19 cellular contexts compared by ENCODE assay signal in the genomic region with DNA sequence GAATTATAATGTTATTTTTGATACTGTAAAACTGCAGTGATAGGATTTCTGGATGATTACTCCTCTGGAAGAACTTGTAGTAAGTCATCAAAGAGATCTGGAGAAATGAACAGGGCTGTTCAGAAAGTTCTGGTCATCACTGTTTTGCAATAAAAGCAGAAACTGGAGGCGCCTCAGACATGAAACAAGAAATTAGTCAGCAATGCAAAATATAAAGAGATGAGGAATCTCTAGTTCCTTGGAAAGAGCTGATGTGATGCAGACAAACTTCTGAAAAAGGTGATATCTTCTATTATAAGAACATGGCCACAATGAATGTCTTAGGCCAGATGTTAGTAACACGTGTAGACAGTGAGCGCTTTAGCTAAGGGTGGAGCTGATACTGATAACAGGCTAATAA. TPM values are rescaled to one million over a fixed set of nuclear protein-coding genes. Genes with fewer than 3 reads are reported as not detected.
DNase-seq lines count a peak whose midpoint lies in the region; ATAC-seq and TF ChIP-seq lines count a peak whose summit lies in the region.
"Had no signal": no experiment of that assay in that cellular context is flagged by ENCODE, and none has a peak within 500 bp of the region (broad histone marks: within the 10 kb centered on the region; RNA-seq: fewer than 3 reads in every experiment).

No MANE protein-coding gene starts in this region.

- H3K9ac ChIP-seq in adipocyte (ENCODE audit: low read length), result peak overlapping the region; percentile 51

- no peaks in the 10 kb centered on the region for H3K9me3 ChIP-seq in adipocyte (ENCODE audit: control insufficient read depth, low read length)
- H3K9me3 ChIP-seq: thyroid gland had no signal

- no peak for ATAC-seq in HG03139 (IDR thresholded peaks at IDR 0.05; ENCODE audit: unreplicated experiment)
- no peak for ATAC-seq in GM19463 (IDR thresholded peaks at IDR 0.05; ENCODE audit: unreplicated experiment)
- ATAC-seq in GM21390 (IDR thresholded peaks at IDR 0.05; ENCODE audit: unreplicated experiment), result no peak
- ATAC-seq: effector memory CD8-positive, alpha-beta T cell; HepG2 had no signal

- H3K4me1 Mint-ChIP-seq in CD14-positive monocyte, result peaks cover 12% of the 10 kb centered on the region
- H3K4me1 Mint-ChIP-seq in nephron progenitor cell, result no peaks in the 10 kb centered on the region
- H3K4me1 Mint-ChIP-seq: nephron had no signal

- peaks cover 87% of the 10 kb centered on the region for H3K36me3 ChIP-seq in adipocyte (ENCODE audit: control insufficient read depth, insufficient read depth, low read length, severe bottlenecking)

- intact Hi-C loops in CD14-positive monocyte (cut with micrococcal nuclease), result no loop called here

- peak overlapping the region in 6 of 7 donors; percentile 5 to 82 (median 58) for H3K27ac Mint-ChIP-seq in CD14-positive monocyte
- H3K27ac Mint-ChIP-seq in nephron progenitor cell, result peak overlapping the region; percentile 31
- H3K27ac Mint-ChIP-seq: activated B cell treated with CpG ODN at 0.5 μM for 24 hours, memory B cell, nephron, progenitor cell of endocrine pancreas had no signal

- DNase-seq in activated CD8-positive, alpha-beta memory T cell treated with anti-CD3 and anti-CD28 coated beads, Interleukin-2, amount 50 U/mL, for 48 hours, result peak; percentile 6
- no peak for DNase-seq in activated CD8-positive, alpha-beta memory T cell treated with anti-CD3 and anti-CD28 coated beads, Interleukin-2, amount 50 U/mL, for 4 hours
- DNase-seq in CD14-positive monocyte (ENCODE audit: low spot score) (no peak), adipocyte (ENCODE audit: low read depth) (no peak), nephron progenitor cell (no peak)
- DNase-seq: activated B cell treated with CpG ODN at 0.5 μM for 24 hours; COR-L47; effector memory CD8-positive, alpha-beta T cell; NCI-H1436 treated with DMSO at 0.1 percent for 48 hours; NCI-H82; PC-9; thyroid gland had no signal

- no peak overlapping the region for H3K4me3 ChIP-seq in adipocyte (ENCODE audit: low read length)
- H3K4me3 ChIP-seq: PC-9, thyroid gland had no signal

- no peaks in the 10 kb centered on the region for H3K9me3 Mint-ChIP-seq in CD14-positive monocyte
- no peaks in the 10 kb centered on the region for H3K9me3 Mint-ChIP-seq in nephron progenitor cell
- H3K9me3 Mint-ChIP-seq: activated B cell treated with CpG ODN at 0.5 μM for 24 hours; effector memory CD8-positive, alpha-beta T cell; memory B cell; nephron had no signal

- no peak for TF ChIP-seq CTCF in CD14-positive monocyte (IDR thresholded peaks at IDR 0.05)
- TF ChIP-seq CTCF in nephron progenitor cell (IDR thresholded peaks at IDR 0.05), result no peak

- peaks cover 35% of the 10 kb centered on the region for H3K4me1 ChIP-seq in adipocyte (ENCODE audit: control insufficient read depth, insufficient read depth, low read length)

- no peaks in the 10 kb centered on the region for H3K27me3 ChIP-seq in adipocyte (replicated peaks; ENCODE audit: control insufficient read depth, insufficient read depth, low read length)
- H3K27me3 ChIP-seq: thyroid gland had no signal

- H3K36me3 Mint-ChIP-seq in CD14-positive monocyte (peaks cover 69 to 88% of the 10 kb centered on the region in 2 donors), nephron progenitor cell (ENCODE audit: low read depth) (peaks cover 78% of the 10 kb centered on the region)

- H3K27me3 Mint-ChIP-seq in CD14-positive monocyte (ENCODE audit: low read depth in 3 of 3) (no peaks in the 10 kb centered on the region), nephron progenitor cell (ENCODE audit: low read depth, poor library complexity) (no peaks in the 10 kb centered on the region)
- H3K27me3 Mint-ChIP-seq: activated B cell treated with CpG ODN at 0.5 μM for 24 hours; effector memory CD8-positive, alpha-beta T cell; memory B cell; progenitor cell of endocrine pancreas had no signal

- H3K4me3 Mint-ChIP-seq in CD14-positive monocyte (no peak overlapping the region), nephron progenitor cell (no peak overlapping the region)
- H3K4me3 Mint-ChIP-seq: activated B cell treated with CpG ODN at 0.5 μM for 24 hours; effector memory CD8-positive, alpha-beta T cell; memory B cell; nephron had no signal

RNA-seq across cellular contexts. Expression of gene ACIN1, which starts 9.5 kb away (rescaled TPM):
- 1 to 10 TPM; 2.8 to 5.4 TPM for polyA plus RNA-seq in CD14-positive monocyte

RNA-seq across cellular contexts. Expression of gene C14orf119, which starts 9.8 kb away (rescaled TPM):
- polyA plus RNA-seq in CD14-positive monocyte, result 100 to 1,000 TPM; 106 to 110 TPM

RNA-seq across cellular contexts. Expression of gene CIROP, which starts 19.3 kb away (rescaled TPM):
- not detected for polyA plus RNA-seq in CD14-positive monocyte

RNA-seq across cellular contexts. Expression of gene CDH24, which starts 28.1 kb away (rescaled TPM):
- polyA plus RNA-seq in CD14-positive monocyte, result under 1 TPM in 1 of 2 donors, not detected in 1; 0.14 TPM

RNA-seq across cellular contexts. Expression of gene CEBPE, which starts 33.6 kb away (rescaled TPM):
- 1 to 10 TPM in 1 of 2 donors, under 1 TPM in 1; 0.73 to 1.3 TPM for polyA plus RNA-seq in CD14-positive monocyte
